ENCODE assay signal across 8 cellular contexts in the genomic region with DNA sequence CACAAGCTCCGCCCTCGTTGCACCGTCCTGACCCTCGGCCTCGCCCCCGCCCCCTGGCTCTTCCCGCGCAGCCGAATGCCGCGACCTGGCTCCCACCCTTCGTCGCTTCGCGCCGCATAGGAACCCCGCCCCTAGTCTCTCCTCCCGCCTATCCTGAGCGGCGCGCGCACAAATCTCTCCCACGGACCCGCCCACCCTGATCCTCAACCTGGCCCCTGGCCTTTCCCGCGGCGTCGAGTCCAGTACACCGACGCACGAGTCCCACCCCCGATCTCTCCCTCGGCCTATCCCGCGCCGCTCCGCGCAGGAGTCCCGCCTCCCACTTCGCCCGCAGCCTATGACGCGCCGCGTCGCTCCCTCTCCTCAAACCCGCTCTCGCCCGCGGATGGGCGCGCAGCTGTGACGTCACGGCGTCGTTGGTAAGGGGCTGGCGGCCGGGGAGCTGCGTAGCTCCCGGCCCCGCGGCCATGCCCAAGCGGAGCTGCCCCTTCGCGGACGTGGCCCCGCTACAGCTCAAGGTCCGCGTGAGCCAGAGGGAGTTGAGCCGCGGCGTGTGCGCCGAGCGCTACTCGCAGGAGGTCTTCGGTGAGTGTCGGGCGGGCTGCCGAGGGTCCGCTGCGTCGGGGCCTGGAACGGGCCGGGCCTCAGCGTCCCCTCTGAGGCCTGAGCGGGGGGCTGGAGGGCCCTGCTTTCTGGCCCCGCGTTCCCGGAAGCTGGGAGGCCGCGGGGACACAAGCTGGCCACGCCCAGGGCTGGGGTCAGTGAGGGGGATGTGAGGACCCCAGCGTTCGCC. TPM values are rescaled to one million over a fixed set of nuclear protein-coding genes. Genes with fewer than 3 reads are reported as not detected.
DNase-seq lines count a peak whose midpoint lies in the region; ATAC-seq and TF ChIP-seq lines count a peak whose summit lies in the region.

TSS of gene SIVA1 (plus strand) at position 413 of the 793 bp plus-strand sequence. CDS start at position 468, 55 bp downstream.

- peaks cover 9% of the 10 kb centered on the region for H3K36me3 Mint-ChIP-seq in activated T-helper 1 cell treated with anti-CD3 and anti-CD28 coated beads, Interleukin-12 subunit alpha, Interleukin-12 subunit beta, Interleukin-2, Interleukin-4 antibody, amounts not matched to agents 30 ng/mL and 10 ng/mL and 1 ng/mL, durations not matched to agents 14 hours and 24 hours and 36 hours (ENCODE audit: low read depth)

- H4K20me1 ChIP-seq in DND-41 (ENCODE audit: insufficient read depth, low read length) (peaks cover 46% of the 10 kb centered on the region), GM23248 (ENCODE audit: insufficient read depth) (no peaks in the 10 kb centered on the region)

- intact Hi-C loops in activated T-helper 1 cell treated with anti-CD3 and anti-CD28 coated beads, Interleukin-12 subunit alpha, Interleukin-12 subunit beta, Interleukin-2, Interleukin-4 antibody, amounts not matched to agents 30 ng/mL and 10 ng/mL and 1 ng/mL, durations not matched to agents 14 hours and 24 hours and 36 hours (cut with micrococcal nuclease) = loop anchor here (1.0 to 2.0 kb wide), 10 partner anchors 15 to 737 kb away; partner anchors contain the start of genes ADSS1, BRF1, CDCA4 and CLBA1
- intact Hi-C loops in esophagus squamous epithelium (cut with DNase I) = no loop called here

- H3K27me3 Mint-ChIP-seq in activated T-helper 1 cell treated with anti-CD3 and anti-CD28 coated beads, Interleukin-12 subunit alpha, Interleukin-12 subunit beta, Interleukin-2, Interleukin-4 antibody, amounts not matched to agents 30 ng/mL and 10 ng/mL and 1 ng/mL, durations not matched to agents 14 hours and 24 hours and 36 hours (ENCODE audit: insufficient read depth) = peaks cover 2% of the 10 kb centered on the region

- WGBS in GM23248 (ENCODE audit: low coverage in 1 of 2, low lambda C conversion rate in 2 of 2, missing lambda C conversion rate in 2 of 2), 2 experiments = 1% methylated on average over 59 to 76 of the region's 95 CpGs
- 1% methylated on average over 26 of the region's 95 CpGs for WGBS in esophagus squamous epithelium, 2 donors

- H3K9ac ChIP-seq in DND-41 (ENCODE audit: low read depth, low read length) (peak within 1 kb of the TSS; percentile 82), GM23248 (peak within 1 kb of the TSS; percentile 97)

- H3K4me3 ChIP-seq in DND-41 (ENCODE audit: low read depth in 1 of 2, low read length in 2 of 2) = peak within 1 kb of the TSS; percentile 69 to 89
- H3K4me3 ChIP-seq in GM23248 = peak within 1 kb of the TSS; percentile 90
- H3K4me3 ChIP-seq in esophagus squamous epithelium = peak within 1 kb of the TSS; percentile 76 to 99 (median 91)

- peaks cover 54% of the 10 kb centered on the region for H3K79me2 ChIP-seq in DND-41 (ENCODE audit: insufficient read depth, low read length)
- peaks cover 50% of the 10 kb centered on the region for H3K79me2 ChIP-seq in GM23248 (ENCODE audit: insufficient read depth)

- no peaks in the 10 kb centered on the region for H3K9me3 Mint-ChIP-seq in activated T-helper 1 cell treated with anti-CD3 and anti-CD28 coated beads, Interleukin-12 subunit alpha, Interleukin-12 subunit beta, Interleukin-2, Interleukin-4 antibody, amounts not matched to agents 30 ng/mL and 10 ng/mL and 1 ng/mL, durations not matched to agents 14 hours and 24 hours and 36 hours

- DNase-seq in DND-41 (peak; percentile 100), GM23248 (peak; percentile 100), Kasumi-1 (lab: John Stamatoyannopoulos, UW) (peak; percentile 100), RPMI7951 (ENCODE audit: low read depth) (peak; percentile 97), esophagus squamous epithelium (lab: John Stamatoyannopoulos, UW) (peak; percentile 100), myocyte (ENCODE audit: low read depth) (peak; percentile 99)
- peak; percentile 100 for DNase-seq in activated T-helper 1 cell treated with anti-CD3 and anti-CD28 coated beads, Interleukin-12 subunit alpha, Interleukin-12 subunit beta, Interleukin-2, Interleukin-4 antibody, amounts not matched to agents 30 ng/mL and 10 ng/mL and 1 ng/mL, durations not matched to agents 14 hours and 24 hours and 36 hours (ENCODE audit: low spot score)
- DNase-seq in stimulated activated CD8-positive, alpha-beta memory T cell treated with anti-CD3 and anti-CD28 coated beads, Interleukin-7, amount 100 ng/mL, for 48 hours (ENCODE audit: extremely low read depth in 1 of 2, low read depth in 1 of 2) = peak; percentile 99 to 100

- peak within 1 kb of the TSS; percentile 90 for H3K27ac Mint-ChIP-seq in activated T-helper 1 cell treated with anti-CD3 and anti-CD28 coated beads, Interleukin-12 subunit alpha, Interleukin-12 subunit beta, Interleukin-2, Interleukin-4 antibody, amounts not matched to agents 30 ng/mL and 10 ng/mL and 1 ng/mL, durations not matched to agents 14 hours and 24 hours and 36 hours

- peak within 1 kb of the TSS; percentile 99 for H3K27ac ChIP-seq in DND-41 (ENCODE audit: low read length)
- peak within 1 kb of the TSS; percentile 74 for H3K27ac ChIP-seq in GM23248
- peak within 1 kb of the TSS; percentile 86 to 96 (median 95) for H3K27ac ChIP-seq in esophagus squamous epithelium

- TF ChIP-seq CTCF in DND-41 (IDR thresholded peaks at IDR 0.05; ENCODE audit: borderline replicate concordance, extremely low read depth, low read length, poor library complexity, severe bottlenecking) (no peak), esophagus squamous epithelium (IDR thresholded peaks at IDR 0.05) (peak in 2 of 6 experiments; percentile 23 to 25)

- no peaks in the 10 kb centered on the region for H3K9me2 ChIP-seq in GM23248 (ENCODE audit: insufficient read depth)

- ATAC-seq in DND-41 (ENCODE audit: insufficient read depth, low read depth) = peak; percentile 90

- peaks cover 22% of the 10 kb centered on the region for H3F3A ChIP-seq in GM23248 (ENCODE audit: insufficient read depth)

- H3K4me2 ChIP-seq in DND-41 (ENCODE audit: insufficient read depth, low read length) (peak within 1 kb of the TSS; percentile 86), GM23248 (ENCODE audit: unreplicated experiment) (peak within 1 kb of the TSS; percentile 87)

- no peaks in the 10 kb centered on the region for H3K27me3 ChIP-seq in DND-41 (ENCODE audit: insufficient read depth, low read length, poor library complexity)
- no peaks in the 10 kb centered on the region for H3K27me3 ChIP-seq in GM23248 (replicated peaks; ENCODE audit: insufficient read depth)
- H3K27me3 ChIP-seq in esophagus squamous epithelium = no peaks in the 10 kb centered on the region

- peaks cover 21% of the 10 kb centered on the region for H3K4me1 Mint-ChIP-seq in activated T-helper 1 cell treated with anti-CD3 and anti-CD28 coated beads, Interleukin-12 subunit alpha, Interleukin-12 subunit beta, Interleukin-2, Interleukin-4 antibody, amounts not matched to agents 30 ng/mL and 10 ng/mL and 1 ng/mL, durations not matched to agents 14 hours and 24 hours and 36 hours (ENCODE audit: low read depth)

- H3K4me3 Mint-ChIP-seq in activated T-helper 1 cell treated with anti-CD3 and anti-CD28 coated beads, Interleukin-12 subunit alpha, Interleukin-12 subunit beta, Interleukin-2, Interleukin-4 antibody, amounts not matched to agents 30 ng/mL and 10 ng/mL and 1 ng/mL, durations not matched to agents 14 hours and 24 hours and 36 hours = peak within 1 kb of the TSS; percentile 92

- H2AFZ ChIP-seq in DND-41 (ENCODE audit: low read depth, low read length) (peak within 1 kb of the TSS; percentile 82), GM23248 (peak within 1 kb of the TSS; percentile 87)

- peak in 3 of 4 donors; percentile 62 to 88 (median 87) for TF ChIP-seq POLR2A in esophagus squamous epithelium (IDR thresholded peaks at IDR 0.05)

- H3K36me3 ChIP-seq in DND-41 (ENCODE audit: insufficient read depth, low read length) (peaks cover 39% of the 10 kb centered on the region), GM23248 (ENCODE audit: low read depth) (peaks cover 5% of the 10 kb centered on the region; the same call in 1 of the 2 replicates), esophagus squamous epithelium (peaks cover 14 to 31% (median 17%) of the 10 kb centered on the region in 3 donors)

- in situ Hi-C loops in GM23248 (cut with MboI) = no loop called here

- H3K9me3 ChIP-seq in DND-41 (ENCODE audit: insufficient read depth, low read length, severe bottlenecking) (no peaks in the 10 kb centered on the region), GM23248 (ENCODE audit: low read depth) (no peaks in the 10 kb centered on the region), esophagus squamous epithelium (no peaks in the 10 kb centered on the region)

- peaks cover 53% of the 10 kb centered on the region for H3K4me1 ChIP-seq in DND-41 (ENCODE audit: insufficient read depth, low read length)
- peaks cover 22% of the 10 kb centered on the region for H3K4me1 ChIP-seq in GM23248 (ENCODE audit: insufficient read depth)
- peaks cover 34 to 64% (median 41%) of the 10 kb centered on the region in 3 donors for H3K4me1 ChIP-seq in esophagus squamous epithelium

RNA-seq across cellular contexts. Expression of gene SIVA1, which starts in this region (rescaled TPM):
- total RNA-seq in GM23248 (2014; rRNA removed; shearing (Covaris generic)) = 148 and 174 TPM in 2 replicates
- 132 and 141 TPM in 2 replicates for polyA plus RNA-seq in GM23248 (2016; fragmentation: Nextera tagmentation; extraction: Ambion mirVana)
- total RNA-seq in RPMI7951 (2014; rRNA removed; shearing (Covaris generic)) = 196 and 335 TPM in 2 replicates
- total RNA-seq in activated T-helper 1 cell treated with anti-CD3 and anti-CD28 coated beads, Interleukin-12 subunit alpha, Interleukin-12 subunit beta, Interleukin-2, Interleukin-4 antibody, amounts not matched to agents 30 ng/mL and 10 ng/mL and 1 ng/mL, durations not matched to agents 14 hours and 24 hours and 36 hours = 111 and 113 TPM in 2 replicates
- total RNA-seq in esophagus squamous epithelium (100 to 1,000 TPM; 149 to 282 (median 201) TPM), myocyte (173 and 212 TPM in 2 replicates)
- polyA plus RNA-seq in myocyte (2012) = 73.7 TPM

Comparison
In these comparisons a context has a peak if more than half of its experiments do, and no peak if none do; other contexts are left out.
1. Peak in every context shown above with its lines: DNase-seq, ATAC-seq, H3K4me3 ChIP-seq and H3K27ac ChIP-seq.